ENCODE assay signal across 23 cellular contexts in genomic region chr16:81610936-81611335, GRCh38.
A peak's percentile ranks its signal among the peaks of the same experiment; 100 is the strongest.
DNase-seq lines count a peak whose midpoint lies in the region; ATAC-seq and TF ChIP-seq lines count a peak whose summit lies in the region.
"Had no signal": no experiment of that assay in that cellular context is flagged by ENCODE, and none has a peak within 500 bp of the region (broad histone marks: within the 10 kb centered on the region; RNA-seq: fewer than 3 reads in every experiment).

No MANE protein-coding gene starts in this region.

- H3K4me1 Mint-ChIP-seq in effector memory CD8-positive, alpha-beta T cell (ENCODE audit: low read depth in 2 of 2), result peaks cover 7 to 8% of the 10 kb centered on the region in 2 donors
- H3K4me1 Mint-ChIP-seq: activated CD4-positive, alpha-beta T cell treated with anti-CD3 and anti-CD28 coated beads, Interleukin-2, amount 10 ng/mL, durations not matched to agents 7 days and 5 days had no signal

- ATAC-seq in heart right ventricle, result no peak
- no peak for ATAC-seq in left cardiac atrium
- no peak for ATAC-seq in effector memory CD8-positive, alpha-beta T cell (replicated peaks)
- ATAC-seq in psoas muscle, result no peak
- ATAC-seq in HG03442 (IDR thresholded peaks at IDR 0.05; ENCODE audit: unreplicated experiment), result no peak
- ATAC-seq in HG02870 (IDR thresholded peaks at IDR 0.05; ENCODE audit: unreplicated experiment), result no peak

- H3K9me3 Mint-ChIP-seq in effector memory CD8-positive, alpha-beta T cell, result no peaks in the 10 kb centered on the region
- H3K9me3 Mint-ChIP-seq: activated CD4-positive, alpha-beta T cell treated with anti-CD3 and anti-CD28 coated beads, Interleukin-2, amount 10 ng/mL, durations not matched to agents 7 days and 5 days; dendritic cell treated with granulocyte-macrophage colony-stimulating factor and Interleukin-4, amounts not matched to agents 40 ng/mL and 50 ng/mL, for 4 days; immature natural killer cell; neural crest cell had no signal

- H3K4me3 ChIP-seq in heart right ventricle, result peak overlapping the region in 5 of 10 donors; percentile 20 to 35 (median 32)
- peak overlapping the region; percentile 6 for H3K4me3 ChIP-seq in psoas muscle
- H3K4me3 ChIP-seq in testis, result no peak overlapping the region
- H3K4me3 ChIP-seq: body of pancreas, PC-9, SK-N-MC had no signal

- H3K9me3 ChIP-seq in heart right ventricle (no peaks in the 10 kb centered on the region), psoas muscle (no peaks in the 10 kb centered on the region), testis (no peaks in the 10 kb centered on the region)
- H3K9me3 ChIP-seq: body of pancreas had no signal

- TF ChIP-seq CTCF in heart right ventricle (IDR thresholded peaks at IDR 0.05) (no peak), psoas muscle (IDR thresholded peaks at IDR 0.05) (no peak), testis (IDR thresholded peaks at IDR 0.05) (no peak)

- DNase-seq in heart right ventricle, result no peak
- no peak for DNase-seq in left cardiac atrium
- DNase-seq in effector memory CD8-positive, alpha-beta T cell, result no peak
- no peak for DNase-seq in psoas muscle
- no peak for DNase-seq in NCI-H446 treated with DMSO at 0.1 percent for 48 hours (lab: John Stamatoyannopoulos, UW)
- no peak for DNase-seq in testis
- DNase-seq: activated CD4-positive, alpha-beta T cell treated with anti-CD3 and anti-CD28 coated beads, Interleukin-2, amount 10 ng/mL, durations not matched to agents 7 days and 5 days; activated naive CD4-positive, alpha-beta T cell treated with anti-CD3 and anti-CD28 coated beads, Interleukin-2, amount 50 U/mL, for 16 hours; body of pancreas; glutamatergic neuron; immature natural killer cell; KG1; mesenchymal stem cell; NCI-H2029; NCI-H526 treated with DMSO at 0.1 percent for 48 hours; PC-9; stimulated activated CD4-positive, alpha-beta T cell treated with anti-CD3 and anti-CD28 coated beads, Interleukin-2, amount 100 ng/mL, for 24 hours had no signal

- H3K27me3 ChIP-seq in heart right ventricle (no peaks in the 10 kb centered on the region), psoas muscle (ENCODE audit: insufficient read depth in 3 of 3, low read length in 2 of 3) (peaks cover 0 to 9% (median 0%) of the 10 kb centered on the region in 3 donors), testis (no peaks in the 10 kb centered on the region)
- H3K27me3 ChIP-seq: body of pancreas had no signal

- H3K36me3 Mint-ChIP-seq in effector memory CD8-positive, alpha-beta T cell (ENCODE audit: insufficient read depth), result peaks cover 11% of the 10 kb centered on the region

- peak overlapping the region; percentile 77 to 80 for H3K27ac Mint-ChIP-seq in effector memory CD8-positive, alpha-beta T cell
- H3K27ac Mint-ChIP-seq: dendritic cell treated with granulocyte-macrophage colony-stimulating factor and Interleukin-4, amounts not matched to agents 40 ng/mL and 50 ng/mL, for 4 days had no signal

- intact Hi-C loops in heart right ventricle (cut with DNase I), result loop anchor here in 5 of 10 donors (5.0 to 10.0 kb wide), 3 partner anchors 59 to 206 kb away; partner anchors contain the start of gene CMIP (in 2 of the 5)
- intact Hi-C loops in left cardiac atrium (cut with DNase I), result no loop called here
- intact Hi-C loops in psoas muscle (cut with DNase I), result loop anchor here in 1 of 2 donors (5.0 to 10.0 kb wide), 2 partner anchors 164 to 206 kb away; no protein-coding TSS in a partner anchor
- intact Hi-C loops in testis (cut with DNase I; ENCODE audit: low total_unique reads), result loop anchor here (10.0 kb wide), 2 partner anchors 104 to 206 kb away; no protein-coding TSS in a partner anchor

- H3K27ac ChIP-seq in heart right ventricle, result peak overlapping the region in 6 of 10 donors; percentile 7 to 86 (median 77)
- no peak overlapping the region for H3K27ac ChIP-seq in psoas muscle
- H3K27ac ChIP-seq in testis, result no peak overlapping the region
- H3K27ac ChIP-seq: C4-2B, PC-9, SK-N-MC had no signal

- no peaks in the 10 kb centered on the region for H3K27me3 Mint-ChIP-seq in effector memory CD8-positive, alpha-beta T cell
- H3K27me3 Mint-ChIP-seq: activated CD4-positive, alpha-beta T cell treated with anti-CD3 and anti-CD28 coated beads, Interleukin-2, amount 10 ng/mL, durations not matched to agents 7 days and 5 days; dendritic cell treated with granulocyte-macrophage colony-stimulating factor and Interleukin-4, amounts not matched to agents 40 ng/mL and 50 ng/mL, for 4 days had no signal

- H3K4me1 ChIP-seq in heart right ventricle (peaks cover 10 to 72% (median 57%) of the 10 kb centered on the region in 9 donors), psoas muscle (peaks cover 11% of the 10 kb centered on the region), testis (peaks cover 6% of the 10 kb centered on the region)

- H3K36me3 ChIP-seq in heart right ventricle (peaks cover 0 to 44% (median 0%) of the 10 kb centered on the region in 9 donors), psoas muscle (ENCODE audit: insufficient read depth in 1 of 2, low read depth in 1 of 2) (no peaks in the 10 kb centered on the region), testis (ENCODE audit: low read depth, missing control alignments) (no peaks in the 10 kb centered on the region)

- TF ChIP-seq POLR2A in testis (IDR thresholded peaks at IDR 0.05), result no peak

- 91 to 94% methylated on average over 10 of the region's 10 CpGs for WGBS in heart right ventricle, 2 donors
- 80 to 92% (median 81%) methylated on average over 10 of the region's 10 CpGs for WGBS in psoas muscle, 3 donors
- WGBS in testis, 2 donors, result 93 to 96% methylated on average over 9 to 10 of the region's 10 CpGs

- H3K4me3 Mint-ChIP-seq in effector memory CD8-positive, alpha-beta T cell, result no peak overlapping the region
- H3K4me3 Mint-ChIP-seq: activated CD4-positive, alpha-beta T cell treated with anti-CD3 and anti-CD28 coated beads, Interleukin-2, amount 10 ng/mL, durations not matched to agents 7 days and 5 days; dendritic cell treated with granulocyte-macrophage colony-stimulating factor and Interleukin-4, amounts not matched to agents 40 ng/mL and 50 ng/mL, for 4 days; immature natural killer cell; neural crest cell had no signal

Comparison
In these comparisons a context has a peak if more than half of its experiments do, and no peak if none do; other contexts are left out.
1. H3K27ac ChIP-seq: peak in heart right ventricle (6 of 10); none in psoas muscle (single experiment) and testis (0 of 2).